In the genomic region with DNA sequence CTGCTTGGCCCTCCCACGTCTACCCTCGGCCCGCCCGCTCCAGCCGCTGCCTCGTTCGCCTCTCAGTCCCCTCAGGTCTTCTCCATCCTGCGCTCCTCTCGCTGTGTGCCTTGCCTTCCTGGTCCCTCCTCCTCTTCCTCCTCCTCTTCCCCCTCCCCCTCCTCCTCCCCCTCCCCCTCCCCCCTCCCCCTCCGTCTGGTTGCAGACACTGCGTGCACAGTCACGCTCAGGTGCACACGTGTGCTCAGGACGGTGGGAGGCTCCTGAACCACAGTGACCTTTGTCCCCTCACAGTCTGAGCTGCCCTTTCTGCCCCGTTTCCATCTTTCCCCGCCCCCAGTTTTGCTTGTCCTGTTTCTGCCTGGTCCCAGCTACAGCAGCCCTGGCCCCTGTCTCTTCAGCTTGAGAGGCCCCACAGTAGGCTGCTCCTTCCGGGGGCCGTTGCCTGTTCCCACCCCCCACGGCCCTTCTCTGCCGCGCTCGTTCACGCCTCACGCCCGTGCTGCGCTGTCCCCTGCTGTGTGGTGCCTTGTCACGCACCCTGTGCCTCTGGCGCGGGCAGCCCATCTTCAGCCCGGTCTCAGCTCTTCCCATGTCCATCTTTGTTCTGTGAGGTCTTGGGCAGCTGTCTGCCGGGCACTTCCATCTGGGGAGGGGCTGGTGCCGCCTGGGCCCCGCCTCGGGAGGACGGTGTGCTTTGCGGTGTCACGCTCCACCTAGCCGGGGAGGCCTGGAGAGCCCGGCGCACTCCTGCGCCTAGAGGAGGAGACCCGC, we compare ENCODE assay signal across 1 cellular context.
TF ChIP-seq lines count a peak whose summit lies in the region.

No MANE protein-coding gene starts in this region.

TF ChIP-seq in K562, 482 proteins besides CTCF, POLR2A, EP300 and RAD21:
- TF ChIP-seq GTF2A2 (tag; IDR thresholded peaks at IDR 0.05) (no peak), SP2 (IDR thresholded peaks at IDR 0.05; ENCODE audit: extremely low read depth, low read depth, low read length, poor library complexity, severe bottlenecking) (no peak), HDAC1 (IDR thresholded peaks at IDR 0.05) (no peak), ZNF263 (CRISPR knock-in tag; IDR thresholded peaks at IDR 0.05; ENCODE audit: borderline replicate concordance) (peak; percentile 30; the same call in 1 of the 2 replicates), RBFOX2 (IDR thresholded peaks at IDR 0.05; ENCODE audit: low read depth, low read length) (peak; percentile 26), MEF2D (tag; conservative IDR thresholded peaks at IDR 0.05; ENCODE audit: low read depth) (no peak), POLR2G (IDR thresholded peaks at IDR 0.05; ENCODE audit: low read depth, low read length) (peak; percentile 67), KDM1A (IDR thresholded peaks at IDR 0.05) (peak in 1 of 2 experiments; percentile 70; a peak in 1 of 4 replicates), RBM22 (IDR thresholded peaks at IDR 0.05; ENCODE audit: low read depth, low read length, poor library complexity, severe bottlenecking) (peak; percentile 60)
